ENCODE assay signal across 14 cellular contexts in genomic region chr15:101210466-101210865, GRCh38. TPM values are rescaled to one million over a fixed set of nuclear protein-coding genes. Genes with fewer than 3 reads are reported as not detected.
DNase-seq lines count a peak whose midpoint lies in the region; ATAC-seq and TF ChIP-seq lines count a peak whose summit lies in the region.
"Had no signal": no experiment of that assay in that cellular context is flagged by ENCODE, and none has a peak within 500 bp of the region (broad histone marks: within the 10 kb centered on the region; RNA-seq: fewer than 3 reads in every experiment).

No MANE protein-coding gene starts in this region.

- H3K27ac ChIP-seq in RWPE2 (ENCODE audit: poor library complexity, severe bottlenecking): peak overlapping the region; percentile 66
- peak overlapping the region in 6 of 8 donors; percentile 32 to 83 (median 44) for H3K27ac ChIP-seq in spleen

- ATAC-seq in RWPE2 (ENCODE audit: low read depth): no peak
- no peak for ATAC-seq in HG02759 (IDR thresholded peaks at IDR 0.05; ENCODE audit: unreplicated experiment)
- ATAC-seq: PC-3 had no signal

- H3K4me1 ChIP-seq in RWPE2 (ENCODE audit: insufficient read depth, poor library complexity, severe bottlenecking) (peaks cover 63% of the 10 kb centered on the region), spleen (peaks cover 13 to 96% (median 72%) of the 10 kb centered on the region in 6 donors)

- H3K4me3 ChIP-seq in RWPE2 (ENCODE audit: severe bottlenecking) (no peak overlapping the region), fibroblast of mammary gland (ENCODE audit: control insufficient read depth, low read depth, low read length) (no peak overlapping the region), spleen (no peak overlapping the region)
- H3K4me3 ChIP-seq: HAP-1, sigmoid colon had no signal

- TF ChIP-seq CTCF in RWPE2 (IDR thresholded peaks at IDR 0.05; ENCODE audit: poor library complexity, severe bottlenecking): no peak
- no peak for TF ChIP-seq CTCF in fibroblast of mammary gland (conservative IDR thresholded peaks at IDR 0.05; ENCODE audit: control insufficient read depth, insufficient read depth, low read depth, low read length)
- TF ChIP-seq CTCF in spleen (IDR thresholded peaks at IDR 0.05 in 8 of 11, conservative IDR thresholded peaks at IDR 0.05 in 3 of 11): no peak

- DNase-seq in SIG-M5 treated with dmso at 0.1 percent for 504 hours (lab: John Stamatoyannopoulos, UW; ENCODE audit: unreplicated experiment) (peak; percentile 29), SIG-M5 (lab: John Stamatoyannopoulos, UW) (no peak), RWPE2 (ENCODE audit: low spot score) (no peak), fibroblast of mammary gland (ENCODE audit: low read depth) (peak; percentile 59), spleen (no peak), amniotic stem cell (lab: John Stamatoyannopoulos, UW) (no peak), NCI-H1048 (lab: John Stamatoyannopoulos, UW) (no peak)
- DNase-seq: caudate nucleus, erythroblast, NCI-H2081, PC-3, sigmoid colon had no signal

- H3K27me3 ChIP-seq in RWPE2 (ENCODE audit: insufficient read depth, poor library complexity, severe bottlenecking) (no peaks in the 10 kb centered on the region), spleen (replicated peaks in 1 of 7) (no peaks in the 10 kb centered on the region)
- H3K27me3 ChIP-seq: sigmoid colon had no signal

- no peaks in the 10 kb centered on the region for H3K9me3 ChIP-seq in RWPE2 (ENCODE audit: severe bottlenecking)
- H3K9me3 ChIP-seq in spleen: no peaks in the 10 kb centered on the region
- H3K9me3 ChIP-seq: HAP-1, sigmoid colon had no signal

- H3K36me3 ChIP-seq in RWPE2 (ENCODE audit: low read depth) (peaks cover 22% of the 10 kb centered on the region), spleen (peaks cover 0 to 14% (median 0%) of the 10 kb centered on the region in 6 donors)
- H3K36me3 ChIP-seq: HAP-1, sigmoid colon had no signal

- 50 to 65% (median 58%) methylated on average over 2 of the region's 2 CpGs for WGBS in spleen, 5 donors

- no peak for TF ChIP-seq POLR2A in spleen (IDR thresholded peaks at IDR 0.05)

- intact Hi-C loops in spleen (cut with DNase I; ENCODE audit: low total_unique reads): no loop called here

RNA-seq across cellular contexts. Expression of gene CHSY1, which starts 41.4 kb away (rescaled TPM):
- 10 to 100 TPM; 50.2 to 99.5 (median 55.9) TPM for total RNA-seq in spleen
- polyA plus RNA-seq in spleen: 1 to 10 TPM; 6.8 to 9.2 (median 8.3) TPM

Comparison
In these comparisons a context has a peak if more than half of its experiments do, and no peak if none do; other contexts are left out.
1. DNase-seq: peak in SIG-M5 treated with dmso at 0.1 percent for 504 hours (single experiment) and fibroblast of mammary gland (single experiment); none in SIG-M5 (single experiment), RWPE2 (single experiment), spleen (single experiment), amniotic stem cell (single experiment) and NCI-H1048 (single experiment).